ENCODE assay signal across 8 cellular contexts in genomic region chr19:49150944-49151243, GRCh38. TPM values are rescaled to one million over a fixed set of nuclear protein-coding genes. Genes with fewer than 3 reads are reported as not detected.
DNase-seq lines count a peak whose midpoint lies in the region; ATAC-seq and TF ChIP-seq lines count a peak whose summit lies in the region.
"Had no signal": no experiment of that assay in that cellular context is flagged by ENCODE, and none has a peak within 500 bp of the region (broad histone marks: within the 10 kb centered on the region; RNA-seq: fewer than 3 reads in every experiment).

No MANE protein-coding gene starts in this region.

- no peak overlapping the region for H3K9ac ChIP-seq in KMS-11

- H3K36me3 Mint-ChIP-seq in activated CD4-positive, alpha-beta memory T cell treated with anti-CD3 and anti-CD28 coated beads, Interleukin-2, amount 10 ng/mL, durations not matched to agents 7 days and 5 days (ENCODE audit: low read depth) = no peaks in the 10 kb centered on the region
- H3K36me3 Mint-ChIP-seq: activated CD4-positive, alpha-beta memory T cell treated with anti-CD3 and anti-CD28 coated beads for 36 hours had no signal

- no peak overlapping the region for H3K27ac ChIP-seq in KMS-11
- no peak overlapping the region for H3K27ac ChIP-seq in ectodermal cell (ENCODE audit: insufficient read depth, low read depth, low read length, poor library complexity, severe bottlenecking)

- H2AFZ ChIP-seq in KMS-11 (ENCODE audit: low read depth) = no peak overlapping the region; the same call in 1 of the 2 replicates

- POLR2A ChIA-PET in activated CD4-positive, alpha-beta memory T cell treated with anti-CD3 and anti-CD28 coated beads, Interleukin-2, amount 10 ng/mL, durations not matched to agents 7 days and 5 days (lab: Charles Lee) = no interaction called here

- no peak overlapping the region for H3K27ac Mint-ChIP-seq in activated CD4-positive, alpha-beta memory T cell treated with anti-CD3 and anti-CD28 coated beads, Interleukin-2, amount 10 ng/mL, durations not matched to agents 7 days and 5 days
- H3K27ac Mint-ChIP-seq: activated CD4-positive, alpha-beta memory T cell treated with anti-CD3 and anti-CD28 coated beads for 36 hours had no signal

- ATAC-seq in GM21423 (IDR thresholded peaks at IDR 0.05; ENCODE audit: unreplicated experiment) = no peak

- H3K9me3 Mint-ChIP-seq in activated CD4-positive, alpha-beta memory T cell treated with anti-CD3 and anti-CD28 coated beads, Interleukin-2, amount 10 ng/mL, durations not matched to agents 7 days and 5 days = no peaks in the 10 kb centered on the region
- H3K9me3 Mint-ChIP-seq: activated CD4-positive, alpha-beta memory T cell treated with anti-CD3 and anti-CD28 coated beads for 36 hours; HFFc6 had no signal

- peaks cover 66% of the 10 kb centered on the region for H3K27me3 Mint-ChIP-seq in activated CD4-positive, alpha-beta memory T cell treated with anti-CD3 and anti-CD28 coated beads, Interleukin-2, amount 10 ng/mL, durations not matched to agents 7 days and 5 days

- H3K4me1 Mint-ChIP-seq in activated CD4-positive, alpha-beta memory T cell treated with anti-CD3 and anti-CD28 coated beads, Interleukin-2, amount 10 ng/mL, durations not matched to agents 7 days and 5 days = peaks cover 33% of the 10 kb centered on the region

- H3K4me2 ChIP-seq in KMS-11 = peak overlapping the region; percentile 100

- no peaks in the 10 kb centered on the region for H3K9me3 ChIP-seq in ectodermal cell (ENCODE audit: control insufficient read depth, low read length)

- H3K27me3 ChIP-seq in KMS-11 (ENCODE audit: insufficient read depth, low read depth) = peaks cover 78% of the 10 kb centered on the region
- peaks cover 31% of the 10 kb centered on the region for H3K27me3 ChIP-seq in ectodermal cell (ENCODE audit: control insufficient read depth, insufficient read depth, low read length, poor library complexity, severe bottlenecking)

- H3K4me3 Mint-ChIP-seq in activated CD4-positive, alpha-beta memory T cell treated with anti-CD3 and anti-CD28 coated beads, Interleukin-2, amount 10 ng/mL, durations not matched to agents 7 days and 5 days = no peak overlapping the region

- CTCF ChIA-PET in activated CD4-positive, alpha-beta memory T cell treated with anti-CD3 and anti-CD28 coated beads, Interleukin-2, amount 10 ng/mL, durations not matched to agents 7 days and 5 days (lab: Charles Lee) = interaction anchor here (0.6 to 2.2 kb wide), 4 partner anchors 24 to 157 kb away, joined by 3 to 6 read pairs (median 6); partner anchors contain the start of genes GYS1 and RUVBL2

- no peaks in the 10 kb centered on the region for H3K36me3 ChIP-seq in KMS-11 (ENCODE audit: insufficient read depth)
- H3K36me3 ChIP-seq in ectodermal cell (ENCODE audit: control insufficient read depth, insufficient read depth, low read length) = no peaks in the 10 kb centered on the region

- H3K79me2 ChIP-seq in KMS-11 (ENCODE audit: insufficient read depth, low read depth) = no peaks in the 10 kb centered on the region

- no peak overlapping the region for H3K4me3 ChIP-seq in KMS-11 (IDR thresholded peaks at IDR 0.05; ENCODE audit: insufficient read depth, low read depth, low read length)
- H3K4me3 ChIP-seq in ectodermal cell (ENCODE audit: insufficient read depth, low read depth, low read length) = peak overlapping the region; percentile 80
- peak overlapping the region; percentile 74 for H3K4me3 ChIP-seq in retinal pigment epithelial cell (ENCODE audit: low read length)

- DNase-seq in retinal pigment epithelial cell (ENCODE audit: low read depth) (no peak), NCI-H524 (lab: John Stamatoyannopoulos, UW) (no peak)
- DNase-seq in activated CD4-positive, alpha-beta memory T cell treated with anti-CD3 and anti-CD28 coated beads, Interleukin-2, amount 10 ng/mL, durations not matched to agents 7 days and 5 days = no peak

- TF ChIP-seq CTCF in KMS-11 (conservative IDR thresholded peaks at IDR 0.05; ENCODE audit: low read depth, low read length) = no peak
- no peak for TF ChIP-seq CTCF in retinal pigment epithelial cell (conservative IDR thresholded peaks at IDR 0.05; ENCODE audit: low read depth, low read length)

- 16 to 17% methylated on average over 16 of the region's 16 CpGs for WGBS in ectodermal cell, 2 experiments

- H3K4me1 ChIP-seq in KMS-11 (ENCODE audit: low read depth, poor library complexity, severe bottlenecking) (peaks cover 24% of the 10 kb centered on the region), ectodermal cell (ENCODE audit: control insufficient read depth, insufficient read depth, low read length) (peaks cover 14% of the 10 kb centered on the region)

- H4K20me1 ChIP-seq in KMS-11 (ENCODE audit: insufficient read depth) = no peaks in the 10 kb centered on the region

RNA-seq across cellular contexts. Expression of gene HRC, which starts 4.3 kb away (rescaled TPM):
- 0.39 TPM for polyA plus RNA-seq in ectodermal cell (2013, experiment 1 of 4)
- polyA plus RNA-seq in ectodermal cell (2013, experiment 2 of 4) = 0.41 TPM
- 0.75 TPM for polyA plus RNA-seq in ectodermal cell (2013, experiment 3 of 4)
- 0.57 TPM for polyA plus RNA-seq in ectodermal cell (2013, experiment 4 of 4)
- total RNA-seq in activated CD4-positive, alpha-beta memory T cell treated with anti-CD3 and anti-CD28 coated beads, Interleukin-2, amount 10 ng/mL, durations not matched to agents 7 days and 5 days = not detected
- total RNA-seq: activated CD4-positive, alpha-beta memory T cell treated with anti-CD3 and anti-CD28 coated beads for 36 hours; HFFc6 had no signal

RNA-seq across cellular contexts. Expression of gene TRPM4, which starts 6.7 kb away (rescaled TPM):
- 11.7 TPM for polyA plus RNA-seq in ectodermal cell (2013, experiment 1 of 4)
- 11.1 TPM for polyA plus RNA-seq in ectodermal cell (2013, experiment 2 of 4)
- polyA plus RNA-seq in ectodermal cell (2013, experiment 3 of 4) = 9.1 TPM
- 9.7 TPM for polyA plus RNA-seq in ectodermal cell (2013, experiment 4 of 4)
- under 1 TPM in 1 of 2 experiments, not detected in 1; 0.58 TPM for total RNA-seq in activated CD4-positive, alpha-beta memory T cell treated with anti-CD3 and anti-CD28 coated beads, Interleukin-2, amount 10 ng/mL, durations not matched to agents 7 days and 5 days

RNA-seq across cellular contexts. Expression of gene PPFIA3, which starts 31.6 kb away (rescaled TPM):
- polyA plus RNA-seq in ectodermal cell (2013, experiment 1 of 4) = 18.5 TPM
- polyA plus RNA-seq in ectodermal cell (2013, experiment 2 of 4) = 14.3 TPM
- 20.9 TPM for polyA plus RNA-seq in ectodermal cell (2013, experiment 3 of 4)
- 20.7 TPM for polyA plus RNA-seq in ectodermal cell (2013, experiment 4 of 4)
- total RNA-seq in activated CD4-positive, alpha-beta memory T cell treated with anti-CD3 and anti-CD28 coated beads, Interleukin-2, amount 10 ng/mL, durations not matched to agents 7 days and 5 days = 1 to 10 TPM; 2.6 TPM

RNA-seq across cellular contexts. Expression of gene C19orf73, which starts 32.0 kb away (rescaled TPM):
- polyA plus RNA-seq in ectodermal cell (2013, experiment 1 of 4) = not detected
- 0.37 TPM for polyA plus RNA-seq in ectodermal cell (2013, experiment 2 of 4)
- polyA plus RNA-seq in ectodermal cell (2013, experiment 3 of 4) = 0.53 TPM
- polyA plus RNA-seq in ectodermal cell (2013, experiment 4 of 4) = 0.81 TPM
- 1 to 10 TPM; 1.0 TPM for total RNA-seq in activated CD4-positive, alpha-beta memory T cell treated with anti-CD3 and anti-CD28 coated beads, Interleukin-2, amount 10 ng/mL, durations not matched to agents 7 days and 5 days

RNA-seq across cellular contexts. Expression of gene LIN7B, which starts 36.7 kb away (rescaled TPM):
- polyA plus RNA-seq in ectodermal cell (2013, experiment 1 of 4) = 3.9 TPM
- 2.9 TPM for polyA plus RNA-seq in ectodermal cell (2013, experiment 2 of 4)
- 4.8 TPM for polyA plus RNA-seq in ectodermal cell (2013, experiment 3 of 4)
- polyA plus RNA-seq in ectodermal cell (2013, experiment 4 of 4) = 5.2 TPM
- 1 to 10 TPM; 4.3 to 4.7 TPM for total RNA-seq in activated CD4-positive, alpha-beta memory T cell treated with anti-CD3 and anti-CD28 coated beads, Interleukin-2, amount 10 ng/mL, durations not matched to agents 7 days and 5 days
